18 cellular contexts compared by ENCODE assay signal in genomic region chr20:14724465-14724864, GRCh38.
"Had no signal": no experiment of that assay in that cellular context is flagged by ENCODE, and none has a peak within 500 bp of the region (broad histone marks: within the 10 kb centered on the region; RNA-seq: fewer than 3 reads in every experiment).

No MANE protein-coding gene starts in this region.

- H3K9me3 ChIP-seq: breast epithelium, right lobe of liver, thoracic aorta had no signal

- H3K27ac ChIP-seq: breast epithelium, parathyroid adenoma, right lobe of liver, thoracic aorta had no signal

- ATAC-seq: activated CD8-positive, alpha-beta T cell treated with anti-CD3 and anti-CD28 coated beads, Interleukin-2, amount 10 ng/mL, durations not matched to agents 7 days and 5 days; effector memory CD8-positive, alpha-beta T cell; left lobe of liver; natural killer cell treated with Interleukin-12 subunit alpha and Interleukin-12 subunit beta and Interleukin-15 and Interleukin-18, amount 100 ng/mL, for 72 hours; right lobe of liver; stimulated activated effector memory CD8-positive, alpha-beta T cell treated with anti-CD3 and anti-CD28 coated beads, Interleukin-12 subunit alpha, Interleukin-12 subunit beta, amount 100 ng/mL, for 72 hours had no signal

- DNase-seq: activated CD4-positive, alpha-beta T cell treated with anti-CD3 and anti-CD28 coated beads, Interleukin-2, amount 10 ng/mL, durations not matched to agents 24 days and 14 days; activated CD8-positive, alpha-beta T cell treated with anti-CD3 and anti-CD28 coated beads, Interleukin-2, amount 10 ng/mL, durations not matched to agents 7 days and 5 days; activated naive CD4-positive, alpha-beta T cell treated with anti-CD3 and anti-CD28 coated beads, Interleukin-2, amount 10 ng/mL, durations not matched to agents 7 days and 5 days; activated T-cell treated with anti-CD3 and anti-CD28 coated beads, Interleukin-2, amount 50 U/mL, for 24 hours; effector memory CD8-positive, alpha-beta T cell; foreskin melanocyte; kidney; right lobe of liver; small intestine; stimulated activated CD4-positive, alpha-beta T cell treated with anti-CD3 and anti-CD28 coated beads, Interleukin-4, amount 100 ng/mL, for 24 hours had no signal

- H3K36me3 ChIP-seq: breast epithelium, right lobe of liver, thoracic aorta had no signal

- H3K4me1 ChIP-seq: breast epithelium, right lobe of liver had no signal

- H3K27me3 ChIP-seq: breast epithelium, right lobe of liver had no signal

- H3K9ac ChIP-seq: parathyroid adenoma had no signal

- H2AFZ ChIP-seq: parathyroid adenoma had no signal

- H3K79me2 ChIP-seq: parathyroid adenoma had no signal

- FAIRE-seq: astrocyte, kidney, small intestine had no signal

- H3K4me3 ChIP-seq: breast epithelium, lung, right lobe of liver, thoracic aorta had no signal
